Comparison of ENCODE assay signal across 17 cellular contexts in the genomic region with DNA sequence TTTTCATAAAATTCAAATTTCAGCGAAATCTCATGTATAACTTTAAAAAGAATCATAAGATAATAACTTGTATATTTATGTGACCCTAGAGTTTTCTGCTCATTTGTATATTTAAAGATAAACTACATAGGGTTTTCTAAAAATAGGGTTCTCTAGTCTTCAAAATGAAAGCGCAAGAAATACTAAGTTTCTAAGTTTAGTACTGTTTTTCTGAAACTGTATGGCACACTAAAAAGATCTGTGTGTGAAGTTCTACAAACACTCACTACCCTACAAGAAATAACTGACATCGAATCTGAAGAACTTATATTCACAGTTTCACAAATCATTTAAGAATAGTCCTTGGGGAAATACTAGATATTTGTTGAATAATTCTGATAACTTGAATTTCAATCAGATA. TPM values are rescaled to one million over a fixed set of nuclear protein-coding genes. Genes with fewer than 3 reads are reported as not detected.
A peak's percentile ranks its signal among the peaks of the same experiment; 100 is the strongest.
DNase-seq lines count a peak whose midpoint lies in the region; ATAC-seq, FAIRE-seq and TF ChIP-seq lines count a peak whose summit lies in the region.
"Had no signal": no experiment of that assay in that cellular context is flagged by ENCODE, and none has a peak within 500 bp of the region (broad histone marks: within the 10 kb centered on the region; RNA-seq: fewer than 3 reads in every experiment).

No MANE protein-coding gene starts in this region.

- FAIRE-seq in GM12878 (lab: Jason Lieb, UNC): peak; percentile 13
- FAIRE-seq: H54 had no signal

- no peaks in the 10 kb centered on the region for H3K4me1 Mint-ChIP-seq in activated CD4-positive, alpha-beta memory T cell treated with anti-CD3 and anti-CD28 coated beads for 36 hours (ENCODE audit: low read depth)

- TF ChIP-seq RAD21 in GM12878 (IDR thresholded peaks at IDR 0.05; ENCODE audit: insufficient read depth, low read depth, low read length): no peak

- no peaks in the 10 kb centered on the region for H3K27me3 ChIP-seq in GM12878 (replicated peaks in 1 of 2; ENCODE audit: control insufficient read depth in 2 of 2, insufficient read depth in 2 of 2, low read length in 1 of 2)
- H3K27me3 ChIP-seq: neutrophil, right atrium auricular region had no signal

- ATAC-seq in GM19023 (IDR thresholded peaks at IDR 0.05; ENCODE audit: unreplicated experiment) (peak; percentile 51), GM21717 (IDR thresholded peaks at IDR 0.05; ENCODE audit: unreplicated experiment) (peak; percentile 91), HG03097 (IDR thresholded peaks at IDR 0.05; ENCODE audit: low FRiP score, unreplicated experiment) (peak; percentile 51), GM12878 (peak; percentile 39)

- H3K27ac Mint-ChIP-seq in activated CD4-positive, alpha-beta memory T cell treated with anti-CD3 and anti-CD28 coated beads for 36 hours: no peak overlapping the region

- RAD21 ChIA-PET in GM12878 (lab: Charles Lee; ENCODE audit: unreplicated experiment): no interaction called here

- no peaks in the 10 kb centered on the region for H3K36me3 Mint-ChIP-seq in activated CD4-positive, alpha-beta memory T cell treated with anti-CD3 and anti-CD28 coated beads for 36 hours

- WGBS in GM12878 (ENCODE audit: insufficient coverage, insufficient replicate concordance, low lambda C conversion rate, missing lambda C conversion rate): 15% methylated on average over 3 of the region's 3 CpGs

- no peaks in the 10 kb centered on the region for H3K9me3 ChIP-seq in GM12878 (replicated peaks; ENCODE audit: control insufficient read depth, insufficient read depth, low read length)
- H3K9me3 ChIP-seq: neutrophil, right atrium auricular region had no signal

- CTCF ChIA-PET in GM12878 (lab: Yijun Ruan, JAX): no interaction called here
- CTCF ChIA-PET in activated CD4-positive, alpha-beta memory T cell treated with anti-CD3 and anti-CD28 coated beads for 36 hours (lab: Charles Lee): no interaction called here

- no peak overlapping the region for H3K4me2 ChIP-seq in GM12878 (ENCODE audit: control insufficient read depth, insufficient read depth)

- no peaks in the 10 kb centered on the region for H3K79me2 ChIP-seq in GM12878 (ENCODE audit: control insufficient read depth, insufficient read depth, low read length)

- TF ChIP-seq EP300 in GM12878 (IDR thresholded peaks at IDR 0.05; ENCODE audit: borderline replicate concordance in 1 of 2, control insufficient read depth in 1 of 2, low read depth in 2 of 2, low read length in 2 of 2): no peak

- no peak overlapping the region for H3K4me3 ChIP-seq in GM12878
- H3K4me3 ChIP-seq: right atrium auricular region had no signal

- in situ Hi-C loops in GM12878 (cut with MboI): no loop called here

- H3K9me3 Mint-ChIP-seq in activated CD4-positive, alpha-beta memory T cell treated with anti-CD3 and anti-CD28 coated beads for 36 hours: no peaks in the 10 kb centered on the region

- SMC1A ChIA-PET in GM12878 (lab: Charles Lee; ENCODE audit: uncharacterized antibody, unreplicated experiment): no interaction called here

- DNase-seq in GM12878 (ENCODE audit: low read depth, low spot score): peak; percentile 0
- DNase-seq in NCI-H1092 treated with DMSO at 0.1 percent for 48 hours (lab: John Stamatoyannopoulos, UW): no peak
- no peak for DNase-seq in activated CD4-positive, alpha-beta memory T cell treated with anti-CD3 and anti-CD28 coated beads for 36 hours
- no peak for DNase-seq in NCI-H2171 treated with DMSO at 0.1 percent for 48 hours (lab: John Stamatoyannopoulos, UW)
- DNase-seq: activated effector memory CD4-positive, alpha-beta T cell treated with anti-CD3 and anti-CD28 coated beads, Interleukin-2, amount 50 U/mL, for 16 hours; DMS 273 treated with DMSO at 0.1 percent for 48 hours; NCI-H2029 treated with DMSO at 0.1 percent for 48 hours; NCI-H82; RPMI8226 had no signal

- BruUV-seq in GM12878 (replicated peaks; lab: Mats Ljungman, UMichigan): no TSS peak

- no peak overlapping the region for H3K27ac ChIP-seq in GM12878 (ENCODE audit: control insufficient read depth, insufficient read depth)
- H3K27ac ChIP-seq: neutrophil, right atrium auricular region had no signal

- H3K4me3 Mint-ChIP-seq in activated CD4-positive, alpha-beta memory T cell treated with anti-CD3 and anti-CD28 coated beads for 36 hours: no peak overlapping the region

- POLR2A ChIA-PET in GM12878 (lab: Charles Lee): no interaction called here
- POLR2A ChIA-PET in activated CD4-positive, alpha-beta memory T cell treated with anti-CD3 and anti-CD28 coated beads for 36 hours (lab: Charles Lee): no interaction called here

- no peaks in the 10 kb centered on the region for H4K20me1 ChIP-seq in GM12878 (ENCODE audit: control insufficient read depth, insufficient read depth)

- no peaks in the 10 kb centered on the region for H3K4me1 ChIP-seq in GM12878 (ENCODE audit: control insufficient read depth, insufficient read depth, low read length)
- H3K4me1 ChIP-seq: right atrium auricular region had no signal

- H2AFZ ChIP-seq in GM12878 (ENCODE audit: control insufficient read depth, low read depth, low read length): no peak overlapping the region

- TF ChIP-seq POLR2A in GM12878 (IDR thresholded peaks at IDR 0.05; ENCODE audit: low read depth, low read length): no peak

- no peak for TF ChIP-seq CTCF in GM12878 (IDR thresholded peaks at IDR 0.05 in 2 of 3, conservative IDR thresholded peaks at IDR 0.05 in 1 of 3; ENCODE audit: control insufficient read depth in 2 of 3, extremely low read depth in 1 of 3, insufficient read depth in 1 of 3, low read depth in 3 of 3, low read length in 3 of 3)

- intact Hi-C loops in GM12878 (cut with micrococcal nuclease; ENCODE audit: unreplicated experiment): no loop called here
- intact Hi-C loops in activated CD4-positive, alpha-beta memory T cell treated with anti-CD3 and anti-CD28 coated beads for 36 hours (cut with micrococcal nuclease): no loop called here

- no peaks in the 10 kb centered on the region for H3K27me3 Mint-ChIP-seq in activated CD4-positive, alpha-beta memory T cell treated with anti-CD3 and anti-CD28 coated beads for 36 hours

- H3K9ac ChIP-seq in GM12878 (ENCODE audit: control insufficient read depth, insufficient read depth, low read length): no peak overlapping the region

- H3K36me3 ChIP-seq in GM12878 (ENCODE audit: control insufficient read depth in 2 of 2, insufficient read depth in 2 of 2, low read length in 1 of 2): no peaks in the 10 kb centered on the region
- H3K36me3 ChIP-seq: neutrophil, right atrium auricular region had no signal

TF ChIP-seq in GM12878, 131 proteins besides CTCF, POLR2A, EP300 and RAD21:
- TF ChIP-seq MYC (IDR thresholded peaks at IDR 0.05; ENCODE audit: insufficient read depth, insufficient read length, insufficient replicate concordance, low read length, severe bottlenecking) (no peak), ZBTB4 (CRISPR knock-in tag; IDR thresholded peaks at IDR 0.05) (no peak)

RNA-seq across cellular contexts. Expression of gene NDST4, which starts 38.7 kb away (rescaled TPM):
- total RNA-seq in GM12878 (2013; cell fraction: nucleolus; rRNA removed): not detected in 2 replicates
- total RNA-seq in GM12878 (2014; rRNA removed) (0.11 TPM in 1 of 2 replicates, not detected in the other), GM12878 (2014; rRNA removed; fragmentation: Illumina TruSeq; extraction: Trizol) (0.04 TPM in 1 of 2 replicates, not detected in the other), GM12878 (2021) (not detected in 2 replicates)
- polyA plus RNA-seq in GM12878 (2011; ENCODE audit: low read depth): not detected
- polyA plus RNA-seq in GM12878 (2011; rRNA removed) (0.10 TPM in 2 replicates), GM12878 (2014; fragmentation: Illumina TruSeq; extraction: Trizol) (not detected in 2 replicates), GM12878 (2014; fragmentation: Nextera tagmentation; extraction: Ambion mirVana) (under 1 TPM in 1 of 2 experiments, not detected in 1; 0.05 TPM), GM12878 (2014; rRNA removed) (not detected in 2 replicates), GM12878 (2016; fragmentation: Nextera tagmentation; extraction: Ambion mirVana) (under 1 TPM in 1 of 2 experiments, not detected in 1; 0.11 TPM)
- polyA plus RNA-seq in GM12878 (2011; cell fraction: cytosol; rRNA removed): 0.01 TPM in 1 of 2 replicates, not detected in the other
- not detected in 2 replicates for polyA plus RNA-seq in GM12878 (2011; cell fraction: nucleus; rRNA removed)
- polyA plus RNA-seq in GM12878 (2012): not detected in 2 replicates
- polyA minus RNA-seq in GM12878 (2011; rRNA and poly(A)+ RNA removed): not detected in 2 replicates
- polyA minus RNA-seq in GM12878 (2011; cell fraction: cytosol; rRNA and poly(A)+ RNA removed): not detected in 2 replicates
- polyA minus RNA-seq in GM12878 (2011; cell fraction: nucleus; rRNA and poly(A)+ RNA removed): not detected in 2 replicates
- not detected for total RNA-seq in activated CD4-positive, alpha-beta memory T cell treated with anti-CD3 and anti-CD28 coated beads for 36 hours
- total RNA-seq: activated CD8-positive, alpha-beta memory T cell treated with anti-CD3 and anti-CD28 coated beads for 36 hours; right atrium auricular region; T-helper 1 cell treated with Interleukin-12 subunit alpha and Interleukin-12 subunit beta and Interleukin-4 antibody, amounts not matched to agents 30 ng/mL and 1 ng/mL, for 36 hours had no signal

Comparison
In these comparisons a context has a peak if more than half of its experiments do, and no peak if none do; other contexts are left out.
1. ATAC-seq: peak in every context shown above with its lines; median percentile 91 in GM21717; 51 in GM19023; 51 in HG03097; 39 in GM12878.